ENCODE assay signal across 9 cellular contexts in the genomic region with DNA sequence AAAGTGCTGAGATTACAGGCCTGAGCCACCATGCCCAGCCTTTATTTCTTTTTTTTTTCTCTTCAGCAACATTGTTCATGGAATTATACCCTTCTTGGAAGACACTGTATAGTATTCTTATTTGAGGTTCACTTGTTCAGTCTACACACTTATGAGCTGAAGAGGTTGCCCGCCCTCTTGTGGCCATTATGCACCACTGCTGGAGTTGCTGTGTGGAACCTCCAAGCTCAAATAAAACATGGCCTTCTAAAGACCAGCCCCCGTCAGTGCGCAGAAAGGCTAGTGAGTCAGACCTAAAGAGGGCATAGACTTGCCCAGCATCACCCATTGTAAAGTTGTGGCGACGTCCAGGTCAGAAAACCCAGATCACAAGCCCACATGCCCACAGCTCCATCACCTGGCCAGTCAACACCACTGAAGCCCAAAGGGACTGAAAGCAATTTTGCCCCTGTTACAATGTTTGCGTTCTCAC. TPM values are rescaled to one million over a fixed set of nuclear protein-coding genes. Genes with fewer than 3 reads are reported as not detected.
DNase-seq lines count a peak whose midpoint lies in the region; ATAC-seq and TF ChIP-seq lines count a peak whose summit lies in the region.
"Had no signal": no experiment of that assay in that cellular context is flagged by ENCODE, and none has a peak within 500 bp of the region (broad histone marks: within the 10 kb centered on the region; RNA-seq: fewer than 3 reads in every experiment).

No MANE protein-coding gene starts in this region.

- peak; percentile 40 to 75 for DNase-seq in NCI-H524 (lab: John Stamatoyannopoulos, UW)
- no peak for DNase-seq in NCI-H524 treated with DMSO at 0.1 percent for 48 hours (lab: John Stamatoyannopoulos, UW)
- DNase-seq in NCI-H510A treated with DMSO at 0.1 percent for 48 hours (lab: John Stamatoyannopoulos, UW), result peak; percentile 88
- DNase-seq in activated CD4-positive, alpha-beta T cell treated with anti-CD3 and anti-CD28 coated beads for 48 hours, result peak; percentile 77
- DNase-seq in dermis microvascular lymphatic vessel endothelial cell (ENCODE audit: low read depth in 2 of 2), result peak; percentile 68 to 90
- DNase-seq in lower lobe of right lung, result peak; percentile 69
- DNase-seq in stimulated activated CD8-positive, alpha-beta memory T cell treated with anti-CD3 and anti-CD28 coated beads, Interleukin-15, amount 100 ng/mL, for 1 hour (ENCODE audit: low read depth), result peak; percentile 25

- H3K9me3 ChIP-seq in lower lobe of right lung, result no peaks in the 10 kb centered on the region
- H3K9me3 ChIP-seq: BLaER1 treated with 17β-estradiol and CSF1 and Interleukin-3, amounts not matched to agents 10 nM and 100 nM had no signal

- peak; percentile 89 for TF ChIP-seq CTCF in lower lobe of right lung (IDR thresholded peaks at IDR 0.05)

- H3K27ac ChIP-seq in lower lobe of right lung, result no peak overlapping the region
- H3K27ac ChIP-seq: BLaER1 treated with 17β-estradiol and CSF1 and Interleukin-3, amounts not matched to agents 10 nM and 100 nM had no signal

- intact Hi-C loops in lower lobe of right lung (cut with DNase I), result no loop called here

- ATAC-seq in HG03378 (IDR thresholded peaks at IDR 0.05; ENCODE audit: unreplicated experiment) (peak; percentile 45), lower lobe of right lung (peak; percentile 86 to 94)

- H3K27me3 ChIP-seq in lower lobe of right lung (ENCODE audit: low read depth), result no peaks in the 10 kb centered on the region
- H3K27me3 ChIP-seq: BLaER1 treated with 17β-estradiol and CSF1 and Interleukin-3, amounts not matched to agents 10 nM and 100 nM had no signal

- H3K4me1 ChIP-seq in lower lobe of right lung, result no peaks in the 10 kb centered on the region

- no peaks in the 10 kb centered on the region for H3K36me3 ChIP-seq in lower lobe of right lung
- H3K36me3 ChIP-seq: BLaER1 treated with 17β-estradiol and CSF1 and Interleukin-3, amounts not matched to agents 10 nM and 100 nM had no signal

- no peak overlapping the region for H3K4me3 ChIP-seq in lower lobe of right lung
- H3K4me3 ChIP-seq: BLaER1 treated with 17β-estradiol and CSF1 and Interleukin-3, amounts not matched to agents 10 nM and 100 nM had no signal

RNA-seq across cellular contexts. Expression of a gene that starts 20.4 kb away (rescaled TPM):
- total RNA-seq in dermis microvascular lymphatic vessel endothelial cell (0.63 and 0.64 TPM in 2 replicates), lower lobe of right lung (3.4 TPM)

RNA-seq across cellular contexts. Expression of a gene that starts 24.1 kb away (rescaled TPM):
- total RNA-seq in dermis microvascular lymphatic vessel endothelial cell (2.0 and 3.0 TPM in 2 replicates), lower lobe of right lung (1.7 TPM)

RNA-seq across cellular contexts. Expression of a gene that starts 25.3 kb away (rescaled TPM):
- total RNA-seq in dermis microvascular lymphatic vessel endothelial cell (26.6 and 38.1 TPM in 2 replicates), lower lobe of right lung (59.3 TPM)

RNA-seq across cellular contexts. Expression of a gene that starts 47.2 kb away (rescaled TPM):
- total RNA-seq in dermis microvascular lymphatic vessel endothelial cell, result not detected in 2 replicates
- total RNA-seq in lower lobe of right lung, result not detected

RNA-seq across cellular contexts. Expression of a gene that starts 48.6 kb away (rescaled TPM):
- 0.13 TPM in 1 of 2 replicates, not detected in the other for total RNA-seq in dermis microvascular lymphatic vessel endothelial cell
- total RNA-seq in lower lobe of right lung, result 68.9 TPM
